In genomic region chr12:47904647-47905312, GRCh38 we compare ENCODE assay signal across 7 cellular contexts. TPM values are rescaled to one million over a fixed set of nuclear protein-coding genes. Genes with fewer than 3 reads are reported as not detected.
DNase-seq lines count a peak whose midpoint lies in the region; ATAC-seq, FAIRE-seq and TF ChIP-seq lines count a peak whose summit lies in the region.

Gene VDR (minus strand): TSS chr12:47904994. CDS start chr12:47879113, 25,881 bp downstream.

- H3K9me3 ChIP-seq in keratinocyte (ENCODE audit: control insufficient read depth, low read depth, low read length): no peaks in the 10 kb centered on the region

- peaks cover 9% of the 10 kb centered on the region for H3K9me1 ChIP-seq in keratinocyte (ENCODE audit: control insufficient read depth, extremely low read depth, insufficient read depth, low read length)

- peaks cover 49% of the 10 kb centered on the region for H3K4me1 ChIP-seq in keratinocyte (ENCODE audit: control insufficient read depth, extremely low read depth, insufficient read depth, low read length)

- peak within 1 kb of the TSS; percentile 74 for H3K9ac ChIP-seq in keratinocyte (ENCODE audit: control insufficient read depth, extremely low read depth, insufficient read depth, low read length)

- ATAC-seq in HG03039 (IDR thresholded peaks at IDR 0.05; ENCODE audit: unreplicated experiment): peak; percentile 44

- peaks cover 22% of the 10 kb centered on the region for H4K20me1 ChIP-seq in keratinocyte (ENCODE audit: control insufficient read depth, extremely low read depth, insufficient read depth, low read length)

- peak within 1 kb of the TSS; percentile 99 for H3K4me2 ChIP-seq in keratinocyte (ENCODE audit: control insufficient read depth, extremely low read depth, insufficient read depth, low read depth, low read length)

- dilution Hi-C loops in keratinocyte (cut with MboI; ENCODE audit: extremely low pct_ligation_motif_present, low sequenced_read_pairs): no loop called here

- no peaks in the 10 kb centered on the region for H3K27me3 ChIP-seq in keratinocyte (ENCODE audit: control insufficient read depth, extremely low read depth, insufficient read depth, low read length)

- peak within 1 kb of the TSS; percentile 79 for H3K4me3 ChIP-seq in WI38 (ENCODE audit: low read depth, low read length)
- peak within 1 kb of the TSS; percentile 73 to 90 (median 74) for H3K4me3 ChIP-seq in keratinocyte (ENCODE audit: control insufficient read depth in 2 of 3, extremely low read depth in 1 of 3, insufficient read depth in 2 of 3, low read depth in 1 of 3, low read length in 3 of 3)

- H3K27ac ChIP-seq in keratinocyte (ENCODE audit: control insufficient read depth, insufficient read depth, low read length): peak within 1 kb of the TSS; percentile 77

- peak within 1 kb of the TSS; percentile 98 for H2AFZ ChIP-seq in keratinocyte (ENCODE audit: control insufficient read depth, low read length)

- TF ChIP-seq CTCF in WI38 (IDR thresholded peaks at IDR 0.05; ENCODE audit: low read depth, low read length) (peak; percentile 18; the same call in 1 of the 2 replicates), keratinocyte (optimal IDR thresholded peaks at IDR 0.05 in 1 of 3, IDR thresholded peaks at IDR 0.05 in 1 of 3, conservative IDR thresholded peaks at IDR 0.05 in 1 of 3; ENCODE audit: extremely low read depth in 1 of 3, insufficient read depth in 2 of 3, low read length in 3 of 3) (peak; percentile 25 to 50 (median 29))

- no peak for FAIRE-seq in GM18507 (lab: Jason Lieb, UNC)
- FAIRE-seq in keratinocyte (lab: Jason Lieb, UNC): no peak

- H3K79me2 ChIP-seq in keratinocyte (ENCODE audit: control insufficient read depth, insufficient read depth, low read length): peaks cover 44% of the 10 kb centered on the region

- DNase-seq in GM18507 (ENCODE audit: extremely low spot score, insufficient read length, low read depth) (peak; percentile 76), NCI-H2171 treated with DMSO at 0.1 percent for 48 hours (lab: John Stamatoyannopoulos, UW) (peak; percentile 84), keratinocyte (ENCODE audit: low read depth, low spot score) (no peak)
- DNase-seq in central memory CD4-positive, alpha-beta T cell: peak; percentile 58
- peak; percentile 58 to 68 for DNase-seq in stimulated activated CD4-positive, alpha-beta T cell treated with anti-CD3 and anti-CD28 coated beads, Interleukin-15, amount 100 ng/mL, for 48 hours (ENCODE audit: low read depth in 2 of 2)

- peaks cover 1 to 13% of the 10 kb centered on the region in 2 experiments for H3K36me3 ChIP-seq in keratinocyte (ENCODE audit: control insufficient read depth in 2 of 2, extremely low read depth in 1 of 2, insufficient read depth in 2 of 2, low read length in 2 of 2)

RNA-seq across cellular contexts. Expression of gene VDR, which starts in this region (rescaled TPM):
- 29.0 to 94.7 TPM (median 43.3 TPM) in 3 replicates for polyA plus RNA-seq in keratinocyte
- 10.2 TPM for polyA plus RNA-seq in keratinocyte (2011; ENCODE audit: low read depth)
- 46.2 and 48.7 TPM in 2 replicates for polyA plus RNA-seq in keratinocyte (2011; cell fraction: cytosol; rRNA removed)
- 69.6 and 86.5 TPM in 2 replicates for polyA plus RNA-seq in keratinocyte (2011; cell fraction: nucleus; rRNA removed)
- polyA plus RNA-seq in keratinocyte (2012; ENCODE audit: low replicate concordance): 19.7 and 55.7 TPM in 2 replicates
- polyA minus RNA-seq in keratinocyte: 39.0 to 158 TPM (median 72.7 TPM) in 3 replicates
- polyA minus RNA-seq in keratinocyte (2011; cell fraction: cytosol; rRNA and poly(A)+ RNA removed): 38.6 TPM
- polyA minus RNA-seq in keratinocyte (2011; cell fraction: nucleus; rRNA and poly(A)+ RNA removed): 39.1 and 52.8 TPM in 2 replicates
